8 cellular contexts compared by ENCODE assay signal in genomic region chr10:6108631-6109443, GRCh38. TPM values are rescaled to one million over a fixed set of nuclear protein-coding genes. Genes with fewer than 3 reads are reported as not detected.
A peak's percentile ranks its signal among the peaks of the same experiment; 100 is the strongest.
DNase-seq lines count a peak whose midpoint lies in the region; ATAC-seq, FAIRE-seq and TF ChIP-seq lines count a peak whose summit lies in the region.

No MANE protein-coding gene starts in this region.

- no peaks in the 10 kb centered on the region for H4K20me1 ChIP-seq in OCI-LY1 (ENCODE audit: insufficient read depth, low read length)

- H3K9ac ChIP-seq in OCI-LY1 (ENCODE audit: low read length), result no peak overlapping the region

- H3K27ac Mint-ChIP-seq in brain, result peak overlapping the region in 4 of 5 experiments; percentile 16 to 72 (median 51)

- H3K27me3 Mint-ChIP-seq in brain, result no peaks in the 10 kb centered on the region

- no peaks in the 10 kb centered on the region for H3K9me3 Mint-ChIP-seq in brain

- no peaks in the 10 kb centered on the region for H3F3A ChIP-seq in OCI-LY1 (ENCODE audit: insufficient read depth, low read length)

- H3K9me3 ChIP-seq in OCI-LY1 (ENCODE audit: low read length), result no peaks in the 10 kb centered on the region
- no peaks in the 10 kb centered on the region for H3K9me3 ChIP-seq in transverse colon

- peaks cover 5% of the 10 kb centered on the region for H3K79me2 ChIP-seq in OCI-LY1 (ENCODE audit: insufficient read depth, low read length)

- peak overlapping the region in 2 of 5 experiments; percentile 32 to 70 for H3K4me3 Mint-ChIP-seq in brain

- FAIRE-seq in islet of Langerhans (lab: Jason Lieb, UNC), result peak; percentile 89

- H3K4me1 ChIP-seq in OCI-LY1 (ENCODE audit: insufficient read depth, low read length, severe bottlenecking) (peaks cover 15% of the 10 kb centered on the region), transverse colon (peaks cover 0 to 6% (median 0%) of the 10 kb centered on the region in 4 donors)

- H3K27me3 ChIP-seq in OCI-LY1 (ENCODE audit: insufficient read depth, low read length) (no peaks in the 10 kb centered on the region), transverse colon (no peaks in the 10 kb centered on the region)

- peaks cover 94% of the 10 kb centered on the region for H3K36me3 ChIP-seq in OCI-LY1 (ENCODE audit: insufficient read depth, low read length)
- peaks cover 0 to 56% (median 14%) of the 10 kb centered on the region in 4 donors for H3K36me3 ChIP-seq in transverse colon

- in situ Hi-C loops in transverse colon (cut with MboI; ENCODE audit: low pct_ligation_motif_present in 1 of 4, low pct_unique_long_range_greater_than_20kb in 1 of 4, low sequenced_read_pairs in 3 of 4), result loop anchor here (5.0 to 25.0 kb wide), 3 partner anchors 278 to 293 kb away; no protein-coding TSS in a partner anchor

- no peak overlapping the region for H3K4me3 ChIP-seq in GM12864 (ENCODE audit: low read depth, low read length)
- no peak overlapping the region for H3K4me3 ChIP-seq in OCI-LY1 (ENCODE audit: low read depth, low read length, poor library complexity, severe bottlenecking)
- H3K4me3 ChIP-seq in transverse colon, result no peak overlapping the region

- ATAC-seq in HG02970 (IDR thresholded peaks at IDR 0.05; ENCODE audit: low FRiP score, unreplicated experiment) (no peak), GM19467 (IDR thresholded peaks at IDR 0.05; ENCODE audit: unreplicated experiment) (no peak)

- no peak overlapping the region for H3K4me2 ChIP-seq in OCI-LY1 (ENCODE audit: low read length)

- H3K27ac ChIP-seq in OCI-LY1 (ENCODE audit: low read depth, low read length, poor library complexity, severe bottlenecking) (peak overlapping the region; percentile 74), transverse colon (no peak overlapping the region)

- H2AFZ ChIP-seq in OCI-LY1 (ENCODE audit: low read length), result no peak overlapping the region

- TF ChIP-seq EP300 in transverse colon (IDR thresholded peaks at IDR 0.05; ENCODE audit: low read depth), result no peak

- WGBS in transverse colon (ENCODE audit: low coverage in 1 of 2), 2 donors, result 35 to 38% methylated on average over 12 of the region's 12 CpGs

- DNase-seq in AG09319 (ENCODE audit: extremely low read depth, low read depth), result no peak
- no peak for DNase-seq in GM12864 (ENCODE audit: low read depth)
- DNase-seq in transverse colon, result no peak

- peak; percentile 56 for TF ChIP-seq CTCF in AG09319 (IDR thresholded peaks at IDR 0.05; ENCODE audit: low read depth, low read length)
- peak; percentile 66 for TF ChIP-seq CTCF in GM12864 (IDR thresholded peaks at IDR 0.05; ENCODE audit: low read depth, low read length, missing control alignments)
- peak; percentile 77 for TF ChIP-seq CTCF in OCI-LY1 (IDR thresholded peaks at IDR 0.05; ENCODE audit: low read length)
- TF ChIP-seq CTCF in brain (conservative IDR thresholded peaks at IDR 0.05), result peak; percentile 89 to 94
- TF ChIP-seq CTCF in transverse colon (IDR thresholded peaks at IDR 0.05), result peak; percentile 72 to 81 (median 73)

- H3K36me3 Mint-ChIP-seq in brain, result peaks cover 74% of the 10 kb centered on the region

- no peaks in the 10 kb centered on the region for H3K9me2 ChIP-seq in OCI-LY1 (ENCODE audit: low read depth, low read length)

- no peak for TF ChIP-seq POLR2A in transverse colon (IDR thresholded peaks at IDR 0.05)

- intact Hi-C loops in transverse colon (cut with DNase I; ENCODE audit: low total_unique reads), result loop anchor here (5.0 kb wide), 1 partner anchor 293 kb away; no protein-coding TSS in a partner anchor

- H3K4me1 Mint-ChIP-seq in brain, result peaks cover 15% of the 10 kb centered on the region

RNA-seq across cellular contexts. Expression of gene RBM17, which starts 20.0 kb away (rescaled TPM):
- polyA plus RNA-seq in brain (ENCODE audit: insufficient read depth, low read depth, low replicate concordance), result 83.5 TPM
- total RNA-seq in transverse colon, result 10 to 100 TPM; 45.0 to 80.7 (median 64.7) TPM

RNA-seq across cellular contexts. Expression of gene IL2RA, which starts 46.7 kb away (rescaled TPM):
- polyA plus RNA-seq in brain (ENCODE audit: insufficient read depth, low read depth, low replicate concordance), result 1.3 TPM
- total RNA-seq in transverse colon, result 1 to 10 TPM in 1 of 4 donors, under 1 TPM in 1, not detected in 2; 0.79 to 1.1 TPM
